ENCODE assay signal across 29 cellular contexts in the genomic region with DNA sequence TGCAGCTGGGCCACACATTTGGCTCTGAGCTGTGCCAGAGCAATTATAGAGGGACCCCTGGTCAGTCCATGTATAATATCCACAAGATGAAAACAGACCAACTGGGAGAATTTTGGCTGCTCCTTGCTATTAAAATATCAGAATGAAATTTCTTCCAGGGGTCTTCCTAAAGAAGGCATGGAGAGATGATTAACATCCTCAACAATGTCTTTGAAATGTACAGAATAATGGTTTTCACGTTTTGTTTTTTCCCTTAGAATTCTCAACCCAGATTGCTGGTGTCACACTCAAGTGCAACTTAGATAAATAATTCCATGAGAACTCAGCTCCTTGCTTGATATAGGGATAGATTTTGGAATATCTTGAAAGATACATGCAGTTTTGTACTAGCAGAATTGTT.
"Had no signal": no experiment of that assay in that cellular context is flagged by ENCODE, and none has a peak within 500 bp of the region (broad histone marks: within the 10 kb centered on the region; RNA-seq: fewer than 3 reads in every experiment).

No MANE protein-coding gene starts in this region.

- H3K4me3 Mint-ChIP-seq: stimulated activated effector memory CD8-positive, alpha-beta T cell treated with anti-CD3 and anti-CD28 coated beads, Interleukin-12 subunit alpha, Interleukin-12 subunit beta, amount 100 ng/mL, for 72 hours; stimulated activated memory B cell treated with anti-CD40 and anti-IgM and Interleukin-4, amounts not matched to agents 10 μg/mL and 1 μg/mL and 100 μg/mL, for 72 hours; stimulated activated naive B cell treated with anti-CD40 and anti-IgM and Interleukin-4, amounts not matched to agents 10 μg/mL and 1 μg/mL and 100 μg/mL, for 72 hours; stimulated activated naive CD8-positive, alpha-beta T cell treated with anti-CD3 and anti-CD28 coated beads, Interleukin-15, amount 100 ng/mL, for 72 hours; stimulated activated naive CD8-positive, alpha-beta T cell treated with anti-CD3 and anti-CD28 coated beads, Interleukin-15, Interleukin-2, amounts not matched to agents 100 ng/mL and 50 ng/mL, for 24 hours; type B pancreatic cell had no signal

- H3K36me3 ChIP-seq: stomach, suprapubic skin, thoracic aorta, thyroid gland, tibial artery, tibial nerve, transverse colon, upper lobe of left lung, upper lobe of right lung, uterus, vagina had no signal

- DNase-seq: stimulated activated CD4-positive, alpha-beta T cell treated with anti-CD3 and anti-CD28 coated beads, Interleukin-2, amount 100 ng/mL, for 48 hours; stimulated activated CD4-positive, alpha-beta T cell treated with anti-CD3 and anti-CD28 coated beads, Interleukin-4, amount 100 ng/mL, for 1 hour; stimulated activated CD4-positive, alpha-beta T cell treated with anti-CD3 and anti-CD28 coated beads, Interleukin-4, amount 100 ng/mL, for 24 hours; stimulated activated CD4-positive, alpha-beta T cell treated with anti-CD3 and anti-CD28 coated beads, Interleukin-4, amount 100 ng/mL, for 4 hours; stimulated activated CD8-positive, alpha-beta memory T cell treated with anti-CD3 and anti-CD28 coated beads, Interleukin-4, amount 100 ng/mL, for 48 hours; stimulated activated naive B cell treated with anti-CD40 and anti-IgM and Interleukin-4, amounts not matched to agents 10 μg/mL and 1 μg/mL and 100 μg/mL, for 72 hours; stimulated activated naive CD4-positive, alpha-beta T cell; stimulated activated naive CD4-positive, alpha-beta T cell treated with Interleukin-2 at 50 U/mL for 16 hours; stimulated activated naive CD8-positive, alpha-beta T cell treated with anti-CD3 and anti-CD28 coated beads, Interleukin-15, amount 100 ng/mL, for 72 hours; stimulated activated naive CD8-positive, alpha-beta T cell treated with anti-CD3 and anti-CD28 coated beads, Interleukin-15, Interleukin-2, amounts not matched to agents 100 U/mL and 50 U/mL, for 24 hours; stomach; substantia nigra; testis; thyroid gland; tibial artery; transverse colon; trophoblast cell; upper lobe of left lung; upper lobe of right lung; uterus had no signal

- ATAC-seq: stimulated activated effector memory CD8-positive, alpha-beta T cell treated with anti-CD3 and anti-CD28 coated beads, Interleukin-12 subunit alpha, Interleukin-12 subunit beta, amount 100 ng/mL, for 72 hours; stimulated activated memory B cell treated with anti-CD40 and anti-IgM and Interleukin-4, amounts not matched to agents 10 μg/mL and 1 μg/mL and 100 μg/mL, for 72 hours; stimulated activated naive B cell treated with anti-CD40 and anti-IgM and Interleukin-4, amounts not matched to agents 10 μg/mL and 1 μg/mL and 100 μg/mL, for 72 hours; stimulated activated naive CD8-positive, alpha-beta T cell treated with anti-CD3 and anti-CD28 coated beads, Interleukin-15, amount 100 ng/mL, for 72 hours; stimulated activated naive CD8-positive, alpha-beta T cell treated with anti-CD3 and anti-CD28 coated beads, Interleukin-15, Interleukin-2, amounts not matched to agents 100 U/mL and 50 U/mL, for 24 hours; upper lobe of right lung had no signal

- H3K27me3 ChIP-seq: suprapubic skin, testis, thyroid gland, tibial artery, tibial nerve, transverse colon, upper lobe of left lung, upper lobe of right lung, uterus, vagina had no signal

- H3K4me1 ChIP-seq: testis, transverse colon, upper lobe of right lung, uterus, vagina had no signal

- H3K36me3 Mint-ChIP-seq: stimulated activated effector memory CD8-positive, alpha-beta T cell treated with anti-CD3 and anti-CD28 coated beads, Interleukin-12 subunit alpha, Interleukin-12 subunit beta, amount 100 ng/mL, for 72 hours; stimulated activated memory B cell treated with anti-CD40 and anti-IgM and Interleukin-4, amounts not matched to agents 10 μg/mL and 1 μg/mL and 100 μg/mL, for 72 hours; stimulated activated naive B cell treated with anti-CD40 and anti-IgM and Interleukin-4, amounts not matched to agents 10 μg/mL and 1 μg/mL and 100 μg/mL, for 72 hours; type B pancreatic cell had no signal

- H3K4me1 Mint-ChIP-seq: stimulated activated effector memory CD8-positive, alpha-beta T cell treated with anti-CD3 and anti-CD28 coated beads, Interleukin-12 subunit alpha, Interleukin-12 subunit beta, amount 100 ng/mL, for 72 hours; stimulated activated memory B cell treated with anti-CD40 and anti-IgM and Interleukin-4, amounts not matched to agents 10 μg/mL and 1 μg/mL and 100 μg/mL, for 72 hours had no signal

- H3K9me3 Mint-ChIP-seq: stimulated activated effector memory CD8-positive, alpha-beta T cell treated with anti-CD3 and anti-CD28 coated beads, Interleukin-12 subunit alpha, Interleukin-12 subunit beta, amount 100 ng/mL, for 72 hours; stimulated activated memory B cell treated with anti-CD40 and anti-IgM and Interleukin-4, amounts not matched to agents 10 μg/mL and 1 μg/mL and 100 μg/mL, for 72 hours; stimulated activated naive B cell treated with anti-CD40 and anti-IgM and Interleukin-4, amounts not matched to agents 10 μg/mL and 1 μg/mL and 100 μg/mL, for 72 hours; stimulated activated naive CD8-positive, alpha-beta T cell treated with anti-CD3 and anti-CD28 coated beads, Interleukin-15, amount 100 ng/mL, for 72 hours; stimulated activated naive CD8-positive, alpha-beta T cell treated with anti-CD3 and anti-CD28 coated beads, Interleukin-15, Interleukin-2, amounts not matched to agents 100 ng/mL and 50 ng/mL, for 24 hours; type B pancreatic cell had no signal

- H3K4me3 ChIP-seq: stomach, suprapubic skin, testis, thoracic aorta, thyroid gland, tibial artery, tibial nerve, transverse colon, upper lobe of left lung, upper lobe of right lung, uterus, vagina had no signal

- H3K9me3 ChIP-seq: stomach, suprapubic skin, testis, thoracic aorta, thyroid gland, tibial artery, tibial nerve, transverse colon, upper lobe of left lung, upper lobe of right lung, uterus, vagina had no signal

- H3K27ac ChIP-seq: stomach, suprapubic skin, testis, thoracic aorta, thyroid gland, tibial artery, tibial nerve, transverse colon, upper lobe of left lung, upper lobe of right lung, uterus, vagina had no signal

- H3K27ac Mint-ChIP-seq: stimulated activated effector memory CD8-positive, alpha-beta T cell treated with anti-CD3 and anti-CD28 coated beads, Interleukin-12 subunit alpha, Interleukin-12 subunit beta, amount 100 ng/mL, for 72 hours; stimulated activated memory B cell treated with anti-CD40 and anti-IgM and Interleukin-4, amounts not matched to agents 10 μg/mL and 1 μg/mL and 100 μg/mL, for 72 hours; stimulated activated naive B cell treated with anti-CD40 and anti-IgM and Interleukin-4, amounts not matched to agents 10 μg/mL and 1 μg/mL and 100 μg/mL, for 72 hours; stimulated activated naive CD8-positive, alpha-beta T cell treated with anti-CD3 and anti-CD28 coated beads, Interleukin-15, amount 100 ng/mL, for 72 hours; stimulated activated naive CD8-positive, alpha-beta T cell treated with anti-CD3 and anti-CD28 coated beads, Interleukin-15, Interleukin-2, amounts not matched to agents 100 ng/mL and 50 ng/mL, for 24 hours; type B pancreatic cell had no signal

- FAIRE-seq: urothelium cell line had no signal
